ENCODE assay signal across 15 cellular contexts in the genomic region with DNA sequence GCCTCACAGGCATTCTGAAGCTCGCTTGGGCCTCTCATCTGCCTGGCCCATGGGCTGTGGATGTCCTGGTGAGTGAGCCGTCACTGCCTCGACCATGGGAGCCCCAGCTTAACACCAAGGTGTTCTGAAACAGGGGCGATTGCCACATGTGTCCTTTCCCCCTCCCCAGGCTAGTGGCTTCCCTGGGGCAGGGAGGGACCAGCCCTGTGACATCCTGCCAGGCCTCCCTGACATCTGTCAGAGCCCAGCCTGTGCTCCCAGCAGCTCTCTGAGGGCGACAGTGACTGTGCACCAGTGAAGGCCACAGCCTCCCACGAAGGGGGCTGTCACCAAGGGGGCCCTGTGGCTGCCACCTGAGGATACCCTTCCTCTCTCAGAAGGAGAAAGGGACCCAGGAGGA. TPM values are rescaled to one million over a fixed set of nuclear protein-coding genes. Genes with fewer than 3 reads are reported as not detected.
DNase-seq lines count a peak whose midpoint lies in the region; ATAC-seq and TF ChIP-seq lines count a peak whose summit lies in the region.
"Had no signal": no experiment of that assay in that cellular context is flagged by ENCODE, and none has a peak within 500 bp of the region (broad histone marks: within the 10 kb centered on the region; RNA-seq: fewer than 3 reads in every experiment).

No MANE protein-coding gene starts in this region.

- ATAC-seq in SK-N-SH treated with all-trans-retinoic acid at 6 μM for 48 hours, result no peak
- ATAC-seq in HG02938 (IDR thresholded peaks at IDR 0.05; ENCODE audit: unreplicated experiment), result no peak
- ATAC-seq in right lobe of liver, result no peak

- TF ChIP-seq POLR2A in right lobe of liver (IDR thresholded peaks at IDR 0.05) (no peak), adrenal gland (IDR thresholded peaks at IDR 0.05) (no peak)

- H3K27ac ChIP-seq in SK-N-SH (ENCODE audit: low read depth in 2 of 2, low read length in 1 of 2) (peak overlapping the region in 1 of 2 experiments; percentile 97; a peak in 2 of 4 replicates), RWPE1 (peak overlapping the region; percentile 100), dorsolateral prefrontal cortex (peak overlapping the region in 49 of 59 donors; percentile 4 to 97 (median 90)), thymus (ENCODE audit: low read depth) (peak overlapping the region; percentile 46), right lobe of liver (no peak overlapping the region), adrenal gland (no peak overlapping the region)

- H3K79me2 ChIP-seq in SK-N-SH (ENCODE audit: insufficient read depth), result no peaks in the 10 kb centered on the region

- no peaks in the 10 kb centered on the region for H4K20me1 ChIP-seq in SK-N-SH (ENCODE audit: insufficient read depth)

- H3K9me2 ChIP-seq in SK-N-SH, result no peaks in the 10 kb centered on the region

- no peaks in the 10 kb centered on the region for H3K27me3 ChIP-seq in SK-N-SH (ENCODE audit: insufficient read depth)
- H3K27me3 ChIP-seq in dorsolateral prefrontal cortex, result peaks cover 0 to 7% (median 0%) of the 10 kb centered on the region in 45 donors
- H3K27me3 ChIP-seq in thymus (ENCODE audit: control insufficient read depth, insufficient read depth), result no peaks in the 10 kb centered on the region
- no peaks in the 10 kb centered on the region for H3K27me3 ChIP-seq in right lobe of liver
- peaks cover 6% of the 10 kb centered on the region for H3K27me3 ChIP-seq in adrenal gland

- TF ChIP-seq CTCF in SK-N-SH (IDR thresholded peaks at IDR 0.05), result no peak
- TF ChIP-seq CTCF in RWPE1 (conservative IDR thresholded peaks at IDR 0.05; ENCODE audit: low read depth), result no peak
- TF ChIP-seq CTCF in dorsolateral prefrontal cortex (IDR thresholded peaks at IDR 0.05 in 54 of 56, conservative IDR thresholded peaks at IDR 0.05 in 2 of 56; ENCODE audit: low read depth in 1 of 56, partially characterized antibody in 56 of 56), result no peak
- no peak for TF ChIP-seq CTCF in right lobe of liver (IDR thresholded peaks at IDR 0.05)
- TF ChIP-seq CTCF in adrenal gland (IDR thresholded peaks at IDR 0.05), result no peak

- WGBS in SK-N-SH (ENCODE audit: low lambda C conversion rate), result 48% methylated on average over 3 of the region's 6 CpGs
- WGBS in thymus, result 80% methylated on average over 6 of the region's 6 CpGs
- WGBS in right lobe of liver (ENCODE audit: insufficient coverage, low coverage, low lambda C conversion rate, missing lambda C conversion rate), result no CpG with 5 or more reads among the region's 6 CpGs
- WGBS in adrenal gland, 4 donors, result 75 to 100% (median 80%) methylated on average over 3 to 6 of the region's 6 CpGs

- no peaks in the 10 kb centered on the region for H3K9me3 ChIP-seq in SK-N-SH
- no peaks in the 10 kb centered on the region for H3K9me3 ChIP-seq in thymus (ENCODE audit: control insufficient read depth)
- no peaks in the 10 kb centered on the region for H3K9me3 ChIP-seq in right lobe of liver
- H3K9me3 ChIP-seq in adrenal gland (replicated peaks in 1 of 3), result no peaks in the 10 kb centered on the region

- POLR2A ChIA-PET in SK-N-SH (lab: Yijun Ruan, JAX) (interaction anchor here (1.7 kb wide), 1 partner anchor 80 kb away, joined by 4 read pairs; the partner anchor contains the start of gene LRRC47), RWPE1 (lab: Yijun Ruan, JAX; ENCODE audit: low non-redundant PET) (no interaction called here)

- no peak overlapping the region for H3K4me2 ChIP-seq in SK-N-SH

- peaks cover 0 to 100% of the 10 kb centered on the region in 2 experiments; a peak in 2 of 4 replicates for H3K4me1 ChIP-seq in SK-N-SH (ENCODE audit: control insufficient read depth in 1 of 2, insufficient read depth in 2 of 2, low read depth in 1 of 2, low read length in 1 of 2)
- H3K4me1 ChIP-seq in thymus (ENCODE audit: control insufficient read depth, insufficient read depth, low read length), result peaks cover 2% of the 10 kb centered on the region
- no peaks in the 10 kb centered on the region for H3K4me1 ChIP-seq in right lobe of liver
- peaks cover 13 to 24% of the 10 kb centered on the region in 2 donors for H3K4me1 ChIP-seq in adrenal gland (replicated peaks in 1 of 2)

- no peaks in the 10 kb centered on the region for H3F3A ChIP-seq in SK-N-SH (replicated peaks; ENCODE audit: insufficient read depth)

- intact Hi-C loops in dorsolateral prefrontal cortex (cut with DNase I) (no loop called here), right lobe of liver (cut with DNase I) (no loop called here), adrenal gland (cut with DNase I) (no loop called here)

- H3K4me3 ChIP-seq in SK-N-SH (ENCODE audit: low read depth in 2 of 2, low read length in 1 of 2) (no peak overlapping the region), dorsolateral prefrontal cortex (no peak overlapping the region), thymus (ENCODE audit: low read length) (no peak overlapping the region), right lobe of liver (no peak overlapping the region), adrenal gland (no peak overlapping the region)

- TF ChIP-seq EP300 in SK-N-SH (IDR thresholded peaks at IDR 0.05; ENCODE audit: borderline replicate concordance in 1 of 2, low read depth in 1 of 2, low read length in 1 of 2), result no peak

- H3K9ac ChIP-seq in SK-N-SH, result no peak overlapping the region

- H3K36me3 ChIP-seq in SK-N-SH (replicated peaks in 1 of 2; ENCODE audit: control insufficient read depth in 1 of 2, insufficient read depth in 2 of 2, low read length in 1 of 2) (no peaks in the 10 kb centered on the region), thymus (ENCODE audit: control insufficient read depth, insufficient read depth) (no peaks in the 10 kb centered on the region), right lobe of liver (no peaks in the 10 kb centered on the region), adrenal gland (replicated peaks in 1 of 2) (no peaks in the 10 kb centered on the region)

- CTCF ChIA-PET in SK-N-SH (lab: Yijun Ruan, JAX), result interaction anchor here (0.9 to 16.2 kb wide), 5 partner anchors 6 to 263 kb away, joined by 3 to 369 read pairs (median 5); partner anchors contain the start of gene TP73
- CTCF ChIA-PET in RWPE1 (lab: Yijun Ruan, JAX), result interaction anchor here (1.0 to 1.5 kb wide), 4 partner anchors 8 to 21 kb away, joined by 3 to 5 read pairs (median 4); no protein-coding TSS in a partner anchor

- TF ChIP-seq RAD21 in SK-N-SH (IDR thresholded peaks at IDR 0.05; ENCODE audit: low read length), result no peak

- peak; percentile 72 for DNase-seq in SK-N-SH
- DNase-seq in RWPE1 (ENCODE audit: low spot score), result no peak
- DNase-seq in dorsolateral prefrontal cortex, result no peak
- DNase-seq in right lobe of liver, result no peak
- DNase-seq in adrenal gland, result no peak
- DNase-seq: AML-193; CD4-positive, CD25-positive, alpha-beta regulatory T cell; HCEC 1CT; KG1; NCI-H2029 treated with DMSO at 0.1 percent for 48 hours; Right ventricle myocardium superior had no signal

- H2AFZ ChIP-seq in SK-N-SH (ENCODE audit: low read depth), result no peak overlapping the region

TF ChIP-seq in SK-N-SH, 30 proteins besides CTCF, POLR2A, EP300 and RAD21:
- TF ChIP-seq ELF1 (IDR thresholded peaks at IDR 0.05) (no peak), MXI1 (IDR thresholded peaks at IDR 0.05; ENCODE audit: low read depth, low read length) (no peak), POLR2AphosphoS5 (IDR thresholded peaks at IDR 0.05; ENCODE audit: low read depth, low read length) (no peak), RXRA (IDR thresholded peaks at IDR 0.05; ENCODE audit: borderline replicate concordance, low read depth) (no peak), MAX (IDR thresholded peaks at IDR 0.05; ENCODE audit: low read depth) (no peak)

TF ChIP-seq in SK-N-SH treated with all-trans-retinoic acid at 6 μM for 48 hours, 23 proteins besides CTCF, POLR2A, EP300 and RAD21 (continues in another document):
- TF ChIP-seq PPARA (CRISPR knock-in tag; IDR thresholded peaks at IDR 0.05; ENCODE audit: borderline replicate concordance), result no peak
- TF ChIP-seq SNAI2 (CRISPR knock-in tag; IDR thresholded peaks at IDR 0.05), result no peak
- TF ChIP-seq RARB (CRISPR knock-in tag; IDR thresholded peaks at IDR 0.05), result no peak
- TF ChIP-seq CSDC2 (CRISPR knock-in tag; IDR thresholded peaks at IDR 0.05), result no peak
- TF ChIP-seq, protein P1, sequence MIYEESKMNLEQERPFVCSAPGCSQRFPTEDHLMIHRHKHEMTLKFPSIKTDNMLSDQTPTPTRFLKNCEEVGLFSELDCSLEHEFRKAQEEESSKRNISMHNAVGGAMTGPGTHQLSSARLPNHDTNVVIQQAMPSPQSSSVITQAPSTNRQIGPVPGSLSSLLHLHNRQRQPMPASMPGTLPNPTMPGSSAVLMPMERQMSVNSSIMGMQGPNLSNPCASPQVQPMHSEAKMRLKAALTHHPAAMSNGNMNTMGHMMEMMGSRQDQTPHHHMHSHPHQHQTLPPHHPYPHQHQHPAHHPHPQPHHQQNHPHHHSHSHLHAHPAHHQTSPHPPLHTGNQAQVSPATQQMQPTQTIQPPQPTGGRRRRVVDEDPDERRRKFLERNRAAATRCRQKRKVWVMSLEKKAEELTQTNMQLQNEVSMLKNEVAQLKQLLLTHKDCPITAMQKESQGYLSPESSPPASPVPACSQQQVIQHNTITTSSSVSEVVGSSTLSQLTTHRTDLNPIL (CRISPR knock-in tag; IDR thresholded peaks at IDR 0.05; ENCODE audit: low read depth), result no peak
- TF ChIP-seq ZFP3 (CRISPR knock-in tag; IDR thresholded peaks at IDR 0.05), result no peak
- TF ChIP-seq ZC3H10 (CRISPR knock-in tag; IDR thresholded peaks at IDR 0.05), result no peak

RNA-seq across cellular contexts. Expression of gene CCDC27, which starts 35.9 kb away (rescaled TPM):
- polyA plus RNA-seq in SK-N-SH (2012; rRNA removed), result not detected in 2 replicates
- polyA plus RNA-seq in SK-N-SH (2012; cell fraction: cytosol; rRNA removed), result not detected in 2 replicates
- polyA plus RNA-seq in SK-N-SH (2012; cell fraction: nucleus; rRNA removed), result not detected in 2 replicates
- under 1 TPM in 8 of 120 experiments, not detected in 112; 0.17 to 0.39 (median 0.21) TPM for total RNA-seq in dorsolateral prefrontal cortex
- 0.02 TPM for polyA plus RNA-seq in thymus
- total RNA-seq in right lobe of liver, result not detected
- total RNA-seq in adrenal gland, result not detected
- not detected for polyA plus RNA-seq in adrenal gland
- total RNA-seq: CD4-positive, CD25-positive, alpha-beta regulatory T cell; M059J; Right ventricle myocardium superior had no signal
- polyA plus RNA-seq: CD4-positive, CD25-positive, alpha-beta regulatory T cell had no signal

RNA-seq across cellular contexts. Expression of gene SMIM1, which starts 56.2 kb away (rescaled TPM):
- polyA plus RNA-seq in SK-N-SH (2012; rRNA removed) (5.9 and 6.1 TPM in 2 replicates), thymus (7.0 TPM), adrenal gland (10 to 100 TPM in 1 of 3 donors, 1 to 10 TPM in 1, under 1 TPM in 1; 0.35 to 22.0 (median 8.8) TPM)
- 3.7 and 5.5 TPM in 2 replicates for polyA plus RNA-seq in SK-N-SH (2012; cell fraction: cytosol; rRNA removed)
- polyA plus RNA-seq in SK-N-SH (2012; cell fraction: nucleus; rRNA removed), result 2.6 and 4.2 TPM in 2 replicates
- total RNA-seq in dorsolateral prefrontal cortex (10 to 100 TPM in 6 of 120 experiments, 1 to 10 TPM in 110, not detected in 4; 1.5 to 12.6 (median 5.2) TPM), right lobe of liver (1 to 10 TPM; 2.6 to 8.7 (median 4.6) TPM), adrenal gland (10 to 100 TPM in 2 of 8 donors, 1 to 10 TPM in 4, not detected in 2; 3.9 to 14.0 (median 4.8) TPM)
- total RNA-seq: M059J had no signal

Comparison
In these comparisons a context has a peak if more than half of its experiments do, and no peak if none do; other contexts are left out.
1. H3K27ac ChIP-seq: peak in RWPE1 (single experiment), dorsolateral prefrontal cortex (49 of 59) and thymus (single experiment); none in right lobe of liver (0 of 3) and adrenal gland (0 of 5).